ENCODE assay signal across 2 cellular contexts in genomic region chr5:98805070-98805469, GRCh38.
A peak's percentile ranks its signal among the peaks of the same experiment; 100 is the strongest.
TF ChIP-seq lines count a peak whose summit lies in the region.

No MANE protein-coding gene starts in this region.

TF ChIP-seq in HEK293, 187 proteins besides CTCF, POLR2A, EP300 and RAD21:
- no peak for TF ChIP-seq TRIM28 (IDR thresholded peaks at IDR 0.05; ENCODE audit: borderline replicate concordance, low read length)
- peak; percentile 68 for TF ChIP-seq ZNF707 (tag by site-specific recombination; IDR thresholded peaks at IDR 0.05)
- no peak for TF ChIP-seq SP2 (tag by site-specific recombination; IDR thresholded peaks at IDR 0.05)
- TF ChIP-seq KLF7 (tag by site-specific recombination; IDR thresholded peaks at IDR 0.05; ENCODE audit: borderline replicate concordance), result no peak
- no peak for TF ChIP-seq ZNF155 (tag by site-specific recombination; IDR thresholded peaks at IDR 0.05)
- TF ChIP-seq KLF1 (tag by site-specific recombination; IDR thresholded peaks at IDR 0.05), result no peak

TF ChIP-seq in K562, 482 proteins besides CTCF, POLR2A, EP300 and RAD21:
- no peak for TF ChIP-seq ATF7 (IDR thresholded peaks at IDR 0.05)
- no peak for TF ChIP-seq TFAP4 (CRISPR knock-in tag; IDR thresholded peaks at IDR 0.05; ENCODE audit: borderline replicate concordance)
- peak; percentile 59; the same call in 1 of the 2 replicates for TF ChIP-seq ZNF707 (CRISPR knock-in tag; conservative IDR thresholded peaks at IDR 0.05)
- no peak for TF ChIP-seq ZBTB17 (CRISPR knock-in tag; IDR thresholded peaks at IDR 0.05)
